ENCODE assay signal across 1 cellular context in the genomic region with DNA sequence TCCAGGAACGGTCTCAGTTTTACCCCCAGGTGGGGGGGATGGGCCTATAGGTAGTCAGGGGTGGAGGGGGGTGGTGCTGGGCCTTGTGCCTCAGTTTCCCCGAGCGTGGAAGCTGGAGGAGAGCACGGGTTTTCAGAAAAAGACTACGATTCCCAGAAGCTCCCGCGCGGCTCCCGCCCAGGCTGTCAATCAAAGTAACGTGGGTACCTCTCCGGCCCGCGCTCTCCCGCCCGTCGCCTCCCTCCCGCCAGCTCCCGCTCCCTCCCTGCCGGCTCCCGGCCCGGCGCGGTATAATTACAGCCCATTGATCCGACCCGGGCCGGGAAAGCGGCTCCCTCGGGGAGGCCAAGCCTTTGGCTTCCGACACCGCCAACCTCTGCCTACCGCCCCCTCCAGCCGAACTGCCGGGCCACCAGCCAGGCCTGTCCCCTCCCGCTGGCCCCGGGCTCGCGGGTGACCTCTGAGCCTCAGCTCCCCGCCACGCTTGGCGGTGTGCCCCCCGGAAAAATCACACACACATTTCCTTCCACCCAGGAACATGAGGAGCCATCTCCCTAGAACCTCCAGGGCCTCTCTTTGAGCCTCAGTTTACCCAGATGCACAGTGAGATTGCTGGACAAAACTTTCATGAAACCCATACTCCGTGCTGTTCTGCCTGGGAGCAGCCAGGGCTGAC.
TF ChIP-seq lines count a peak whose summit lies in the region.

No MANE protein-coding gene starts in this region.

TF ChIP-seq in K562, 482 proteins besides CTCF, POLR2A, EP300 and RAD21 (continues in another document):
- TF ChIP-seq, protein P1, sequence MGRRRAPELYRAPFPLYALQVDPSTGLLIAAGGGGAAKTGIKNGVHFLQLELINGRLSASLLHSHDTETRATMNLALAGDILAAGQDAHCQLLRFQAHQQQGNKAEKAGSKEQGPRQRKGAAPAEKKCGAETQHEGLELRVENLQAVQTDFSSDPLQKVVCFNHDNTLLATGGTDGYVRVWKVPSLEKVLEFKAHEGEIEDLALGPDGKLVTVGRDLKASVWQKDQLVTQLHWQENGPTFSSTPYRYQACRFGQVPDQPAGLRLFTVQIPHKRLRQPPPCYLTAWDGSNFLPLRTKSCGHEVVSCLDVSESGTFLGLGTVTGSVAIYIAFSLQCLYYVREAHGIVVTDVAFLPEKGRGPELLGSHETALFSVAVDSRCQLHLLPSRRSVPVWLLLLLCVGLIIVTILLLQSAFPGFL (CRISPR knock-in tag; IDR thresholded peaks at IDR 0.05) = no peak
- peak in 1 of 2 experiments; percentile 72; a peak in 3 of 4 replicates for TF ChIP-seq MNT (conservative IDR thresholded peaks at IDR 0.05)
- peak; percentile 56 for TF ChIP-seq CREM (IDR thresholded peaks at IDR 0.05; ENCODE audit: low read depth)
- TF ChIP-seq, protein P2, sequence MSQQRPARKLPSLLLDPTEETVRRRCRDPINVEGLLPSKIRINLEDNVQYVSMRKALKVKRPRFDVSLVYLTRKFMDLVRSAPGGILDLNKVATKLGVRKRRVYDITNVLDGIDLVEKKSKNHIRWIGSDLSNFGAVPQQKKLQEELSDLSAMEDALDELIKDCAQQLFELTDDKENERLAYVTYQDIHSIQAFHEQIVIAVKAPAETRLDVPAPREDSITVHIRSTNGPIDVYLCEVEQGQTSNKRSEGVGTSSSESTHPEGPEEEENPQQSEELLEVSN (IDR thresholded peaks at IDR 0.05; ENCODE audit: borderline replicate concordance in 1 of 2, extremely low read depth in 1 of 2, insufficient read depth in 1 of 2, insufficient read length in 1 of 2, low read depth in 1 of 2, low read length in 1 of 2, poor library complexity in 1 of 2, severe bottlenecking in 1 of 2) = peak; percentile 53 to 85
- TF ChIP-seq ILF3 (IDR thresholded peaks at IDR 0.05; ENCODE audit: borderline replicate concordance) = no peak
- peak; percentile 5; the same call in 1 of the 2 replicates for TF ChIP-seq ATF7 (IDR thresholded peaks at IDR 0.05)
- peak; percentile 89 for TF ChIP-seq PBX2 (CRISPR knock-in tag; IDR thresholded peaks at IDR 0.05; ENCODE audit: low read depth)
- TF ChIP-seq PBX2 (tag; conservative IDR thresholded peaks at IDR 0.05; ENCODE audit: low read depth) = peak; percentile 98
- TF ChIP-seq, protein P3, sequence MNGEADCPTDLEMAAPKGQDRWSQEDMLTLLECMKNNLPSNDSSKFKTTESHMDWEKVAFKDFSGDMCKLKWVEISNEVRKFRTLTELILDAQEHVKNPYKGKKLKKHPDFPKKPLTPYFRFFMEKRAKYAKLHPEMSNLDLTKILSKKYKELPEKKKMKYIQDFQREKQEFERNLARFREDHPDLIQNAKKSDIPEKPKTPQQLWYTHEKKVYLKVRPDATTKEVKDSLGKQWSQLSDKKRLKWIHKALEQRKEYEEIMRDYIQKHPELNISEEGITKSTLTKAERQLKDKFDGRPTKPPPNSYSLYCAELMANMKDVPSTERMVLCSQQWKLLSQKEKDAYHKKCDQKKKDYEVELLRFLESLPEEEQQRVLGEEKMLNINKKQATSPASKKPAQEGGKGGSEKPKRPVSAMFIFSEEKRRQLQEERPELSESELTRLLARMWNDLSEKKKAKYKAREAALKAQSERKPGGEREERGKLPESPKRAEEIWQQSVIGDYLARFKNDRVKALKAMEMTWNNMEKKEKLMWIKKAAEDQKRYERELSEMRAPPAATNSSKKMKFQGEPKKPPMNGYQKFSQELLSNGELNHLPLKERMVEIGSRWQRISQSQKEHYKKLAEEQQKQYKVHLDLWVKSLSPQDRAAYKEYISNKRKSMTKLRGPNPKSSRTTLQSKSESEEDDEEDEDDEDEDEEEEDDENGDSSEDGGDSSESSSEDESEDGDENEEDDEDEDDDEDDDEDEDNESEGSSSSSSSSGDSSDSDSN (IDR thresholded peaks at IDR 0.05; ENCODE audit: borderline replicate concordance in 1 of 2, low read depth in 2 of 2, low read length in 2 of 2) = peak; percentile 100
- TF ChIP-seq ZFP36 (IDR thresholded peaks at IDR 0.05; ENCODE audit: low read depth, low read length, partially characterized antibody) = no peak
- no peak for TF ChIP-seq TBL1XR1 (IDR thresholded peaks at IDR 0.05; ENCODE audit: low read length in 2 of 2)
- TF ChIP-seq BDP1 (IDR thresholded peaks at IDR 0.05; ENCODE audit: insufficient read depth, insufficient read length) = no peak
- TF ChIP-seq, protein P4, sequence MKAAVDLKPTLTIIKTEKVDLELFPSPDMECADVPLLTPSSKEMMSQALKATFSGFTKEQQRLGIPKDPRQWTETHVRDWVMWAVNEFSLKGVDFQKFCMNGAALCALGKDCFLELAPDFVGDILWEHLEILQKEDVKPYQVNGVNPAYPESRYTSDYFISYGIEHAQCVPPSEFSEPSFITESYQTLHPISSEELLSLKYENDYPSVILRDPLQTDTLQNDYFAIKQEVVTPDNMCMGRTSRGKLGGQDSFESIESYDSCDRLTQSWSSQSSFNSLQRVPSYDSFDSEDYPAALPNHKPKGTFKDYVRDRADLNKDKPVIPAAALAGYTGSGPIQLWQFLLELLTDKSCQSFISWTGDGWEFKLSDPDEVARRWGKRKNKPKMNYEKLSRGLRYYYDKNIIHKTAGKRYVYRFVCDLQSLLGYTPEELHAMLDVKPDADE (conservative IDR thresholded peaks at IDR 0.05; ENCODE audit: control insufficient read depth, low read depth, low read length) = peak; percentile 85; the same call in 1 of the 2 replicates
- TF ChIP-seq STAT5B (CRISPR knock-in tag; IDR thresholded peaks at IDR 0.05) = no peak
- TF ChIP-seq PHF21A (IDR thresholded peaks at IDR 0.05; ENCODE audit: borderline replicate concordance, low read depth) = peak; percentile 56; the same call in 1 of the 2 replicates
- TF ChIP-seq ZNF766 (CRISPR knock-in tag; conservative IDR thresholded peaks at IDR 0.05) = 0 out of 2 replicates have a peak, but pooled peaks have one; percentile 11
- no peak for TF ChIP-seq RBM25 (IDR thresholded peaks at IDR 0.05; ENCODE audit: low read depth, low read length, severe bottlenecking)
- 0 out of 2 replicates have a peak, but pooled peaks have one; percentile 40 for TF ChIP-seq HNRNPL (IDR thresholded peaks at IDR 0.05; ENCODE audit: low read depth, low read length)
- TF ChIP-seq PTTG1 (tag; IDR thresholded peaks at IDR 0.05; ENCODE audit: low read depth) = no peak
- TF ChIP-seq TAF15 (IDR thresholded peaks at IDR 0.05; ENCODE audit: low read depth, low read length) = no peak
- no peak for TF ChIP-seq PML (IDR thresholded peaks at IDR 0.05; ENCODE audit: low read length)
- TF ChIP-seq NR2C2 (CRISPR knock-in tag; IDR thresholded peaks at IDR 0.05) = no peak
- TF ChIP-seq NR2C2 (tag; IDR thresholded peaks at IDR 0.05) = peak; percentile 75
- TF ChIP-seq ZFP1 (CRISPR knock-in tag; IDR thresholded peaks at IDR 0.05) = no peak
- no peak for TF ChIP-seq NUFIP1 (IDR thresholded peaks at IDR 0.05; ENCODE audit: partially characterized antibody)
- TF ChIP-seq EP400 (IDR thresholded peaks at IDR 0.05) = peak; percentile 62; the same call in 1 of the 2 replicates
- peak; percentile 11; the same call in 1 of the 2 replicates for TF ChIP-seq HLTF (IDR thresholded peaks at IDR 0.05)
- TF ChIP-seq, protein P5, sequence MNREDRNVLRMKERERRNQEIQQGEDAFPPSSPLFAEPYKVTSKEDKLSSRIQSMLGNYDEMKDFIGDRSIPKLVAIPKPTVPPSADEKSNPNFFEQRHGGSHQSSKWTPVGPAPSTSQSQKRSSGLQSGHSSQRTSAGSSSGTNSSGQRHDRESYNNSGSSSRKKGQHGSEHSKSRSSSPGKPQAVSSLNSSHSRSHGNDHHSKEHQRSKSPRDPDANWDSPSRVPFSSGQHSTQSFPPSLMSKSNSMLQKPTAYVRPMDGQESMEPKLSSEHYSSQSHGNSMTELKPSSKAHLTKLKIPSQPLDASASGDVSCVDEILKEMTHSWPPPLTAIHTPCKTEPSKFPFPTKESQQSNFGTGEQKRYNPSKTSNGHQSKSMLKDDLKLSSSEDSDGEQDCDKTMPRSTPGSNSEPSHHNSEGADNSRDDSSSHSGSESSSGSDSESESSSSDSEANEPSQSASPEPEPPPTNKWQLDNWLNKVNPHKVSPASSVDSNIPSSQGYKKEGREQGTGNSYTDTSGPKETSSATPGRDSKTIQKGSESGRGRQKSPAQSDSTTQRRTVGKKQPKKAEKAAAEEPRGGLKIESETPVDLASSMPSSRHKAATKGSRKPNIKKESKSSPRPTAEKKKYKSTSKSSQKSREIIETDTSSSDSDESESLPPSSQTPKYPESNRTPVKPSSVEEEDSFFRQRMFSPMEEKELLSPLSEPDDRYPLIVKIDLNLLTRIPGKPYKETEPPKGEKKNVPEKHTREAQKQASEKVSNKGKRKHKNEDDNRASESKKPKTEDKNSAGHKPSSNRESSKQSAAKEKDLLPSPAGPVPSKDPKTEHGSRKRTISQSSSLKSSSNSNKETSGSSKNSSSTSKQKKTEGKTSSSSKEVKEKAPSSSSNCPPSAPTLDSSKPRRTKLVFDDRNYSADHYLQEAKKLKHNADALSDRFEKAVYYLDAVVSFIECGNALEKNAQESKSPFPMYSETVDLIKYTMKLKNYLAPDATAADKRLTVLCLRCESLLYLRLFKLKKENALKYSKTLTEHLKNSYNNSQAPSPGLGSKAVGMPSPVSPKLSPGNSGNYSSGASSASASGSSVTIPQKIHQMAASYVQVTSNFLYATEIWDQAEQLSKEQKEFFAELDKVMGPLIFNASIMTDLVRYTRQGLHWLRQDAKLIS (CRISPR knock-in tag; IDR thresholded peaks at IDR 0.05) = 0 out of 2 replicates have a peak, but pooled peaks have one; percentile 14
- peak; percentile 8; the same call in 1 of the 2 replicates for TF ChIP-seq FOXJ2 (tag; IDR thresholded peaks at IDR 0.05)
- no peak for TF ChIP-seq HDAC6 (IDR thresholded peaks at IDR 0.05; ENCODE audit: low read depth, low read length)
- TF ChIP-seq CXXC5 (CRISPR knock-in tag; IDR thresholded peaks at IDR 0.05) = peak; percentile 96
- peak; percentile 80 for TF ChIP-seq E2F3 (CRISPR knock-in tag; IDR thresholded peaks at IDR 0.05)
- TF ChIP-seq, protein P6, sequence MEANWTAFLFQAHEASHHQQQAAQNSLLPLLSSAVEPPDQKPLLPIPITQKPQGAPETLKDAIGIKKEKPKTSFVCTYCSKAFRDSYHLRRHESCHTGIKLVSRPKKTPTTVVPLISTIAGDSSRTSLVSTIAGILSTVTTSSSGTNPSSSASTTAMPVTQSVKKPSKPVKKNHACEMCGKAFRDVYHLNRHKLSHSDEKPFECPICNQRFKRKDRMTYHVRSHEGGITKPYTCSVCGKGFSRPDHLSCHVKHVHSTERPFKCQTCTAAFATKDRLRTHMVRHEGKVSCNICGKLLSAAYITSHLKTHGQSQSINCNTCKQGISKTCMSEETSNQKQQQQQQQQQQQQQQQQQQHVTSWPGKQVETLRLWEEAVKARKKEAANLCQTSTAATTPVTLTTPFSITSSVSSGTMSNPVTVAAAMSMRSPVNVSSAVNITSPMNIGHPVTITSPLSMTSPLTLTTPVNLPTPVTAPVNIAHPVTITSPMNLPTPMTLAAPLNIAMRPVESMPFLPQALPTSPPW (CRISPR knock-in tag; IDR thresholded peaks at IDR 0.05) = peak; percentile 93
- no peak for TF ChIP-seq ZNF609 (CRISPR knock-in tag; IDR thresholded peaks at IDR 0.05; ENCODE audit: borderline replicate concordance)
